Comparison of ENCODE assay signal across 8 cellular contexts in genomic region chr3:25648107-25648535, GRCh38.
A peak's percentile ranks its signal among the peaks of the same experiment; 100 is the strongest.
DNase-seq lines count a peak whose midpoint lies in the region; ATAC-seq and TF ChIP-seq lines count a peak whose summit lies in the region.

No MANE protein-coding gene starts in this region.

- no peak overlapping the region for H3K4me3 ChIP-seq in astrocyte of the cerebellum (ENCODE audit: low read depth, low read length)

- ATAC-seq in GM18508 (IDR thresholded peaks at IDR 0.05; ENCODE audit: insufficient read depth, unreplicated experiment), result peak; percentile 84
- ATAC-seq in HG02973 (IDR thresholded peaks at IDR 0.05; ENCODE audit: unreplicated experiment), result peak; percentile 85

- in situ Hi-C loops in astrocyte of the cerebellum (cut with HindIII; ENCODE audit: low sequenced_read_pairs), result no loop called here

- TF ChIP-seq CTCF in 22Rv1 (IDR thresholded peaks at IDR 0.05), result peak; percentile 86
- TF ChIP-seq CTCF in astrocyte of the cerebellum (IDR thresholded peaks at IDR 0.05; ENCODE audit: low read depth, low read length, missing control alignments), result peak; percentile 93

- peak; percentile 77 to 82 for DNase-seq in NCI-H2081 (lab: John Stamatoyannopoulos, UW)
- peak; percentile 81 for DNase-seq in T-helper 9 cell
- DNase-seq in astrocyte of the cerebellum (ENCODE audit: low read depth), result peak; percentile 76
- DNase-seq in iPS DF 19.7 (ENCODE audit: low read depth, low spot score), result peak; percentile 68
- DNase-seq in stimulated activated CD4-positive, alpha-beta T cell treated with anti-CD3 and anti-CD28 coated beads, Interleukin-12 subunit alpha, Interleukin-12 subunit beta, amount 100 ng/mL, for 24 hours (ENCODE audit: low read depth in 2 of 2), result peak; percentile 52 to 82

- no peak overlapping the region for H3K27ac ChIP-seq in 22Rv1
